ENCODE assay signal across 17 cellular contexts in the genomic region with DNA sequence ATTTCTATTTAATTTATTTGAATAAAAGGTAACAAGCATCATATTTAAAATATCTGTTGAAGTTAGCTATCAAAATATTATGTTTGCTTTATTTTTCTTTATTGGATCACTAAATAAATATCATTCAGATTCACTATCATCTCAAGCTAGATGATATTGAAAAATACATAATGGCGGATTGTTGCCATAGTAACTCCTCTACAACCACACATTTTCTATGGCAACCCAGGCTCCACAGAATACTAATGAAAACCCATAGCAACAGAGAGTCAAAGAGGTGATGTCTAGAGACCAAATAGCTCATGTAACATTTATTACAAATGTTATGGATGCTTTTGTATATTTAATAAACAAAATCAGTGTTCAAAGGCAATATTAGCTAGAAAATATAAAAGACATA.
DNase-seq lines count a peak whose midpoint lies in the region; ATAC-seq and TF ChIP-seq lines count a peak whose summit lies in the region.
"Had no signal": no experiment of that assay in that cellular context is flagged by ENCODE, and none has a peak within 500 bp of the region (broad histone marks: within the 10 kb centered on the region; RNA-seq: fewer than 3 reads in every experiment).

No MANE protein-coding gene starts in this region.

- no peak overlapping the region for H2AFZ ChIP-seq in GM23338
- H2AFZ ChIP-seq in neural cell (ENCODE audit: low read depth, low read length), result no peak overlapping the region

- H3K27me3 ChIP-seq in GM23338 (ENCODE audit: insufficient read depth), result no peaks in the 10 kb centered on the region
- no peaks in the 10 kb centered on the region for H3K27me3 ChIP-seq in neural cell (ENCODE audit: insufficient read depth, low read depth, low read length)

- H3K79me2 ChIP-seq in GM23338 (replicated peaks; ENCODE audit: insufficient read depth) (no peaks in the 10 kb centered on the region), neural cell (replicated peaks; ENCODE audit: insufficient read depth, low read length) (no peaks in the 10 kb centered on the region)

- H3K4me3 Mint-ChIP-seq in GM23338 (no peak overlapping the region), brain (peak overlapping the region in 1 of 5 experiments; percentile 65)
- H3K4me3 Mint-ChIP-seq: CD14-positive monocyte had no signal

- H3K4me3 ChIP-seq in GM23338 (no peak overlapping the region), neural cell (ENCODE audit: low read length) (peak overlapping the region; percentile 47)
- H3K4me3 ChIP-seq: SK-N-MC had no signal

- peak overlapping the region; percentile 60 for H3K9ac ChIP-seq in neural cell (ENCODE audit: low read length)

- H3K27me3 Mint-ChIP-seq in GM23338 (ENCODE audit: insufficient read depth, low read depth, poor library complexity), result no peaks in the 10 kb centered on the region
- H3K27me3 Mint-ChIP-seq in brain, result peaks cover 5% of the 10 kb centered on the region

- peak; percentile 81 for TF ChIP-seq EP300 in neural cell (conservative IDR thresholded peaks at IDR 0.05; ENCODE audit: poor library complexity, severe bottlenecking)

- TF ChIP-seq CTCF in GM23338 (conservative IDR thresholded peaks at IDR 0.05; ENCODE audit: low read depth in 2 of 2) (no peak), brain (conservative IDR thresholded peaks at IDR 0.05) (no peak), neural cell (IDR thresholded peaks at IDR 0.05; ENCODE audit: poor library complexity, severe bottlenecking) (no peak)

- H3K27ac ChIP-seq in GM23338 (ENCODE audit: low read depth) (no peak overlapping the region), neural cell (ENCODE audit: low read length) (peak overlapping the region; percentile 99)
- H3K27ac ChIP-seq: SK-N-MC had no signal

- no peaks in the 10 kb centered on the region for H3K4me1 ChIP-seq in GM23338 (ENCODE audit: insufficient read depth)

- H3K36me3 Mint-ChIP-seq in GM23338 (ENCODE audit: low read depth), result peaks cover 3% of the 10 kb centered on the region; the same call in 1 of the 3 replicates
- no peaks in the 10 kb centered on the region for H3K36me3 Mint-ChIP-seq in brain
- H3K36me3 Mint-ChIP-seq: CD14-positive monocyte had no signal

- H4K20me1 ChIP-seq in GM23338 (replicated peaks; ENCODE audit: insufficient read depth), result no peaks in the 10 kb centered on the region
- no peaks in the 10 kb centered on the region for H4K20me1 ChIP-seq in neural cell (ENCODE audit: insufficient read depth)

- H3F3A ChIP-seq in GM23338 (replicated peaks; ENCODE audit: low read depth), result no peaks in the 10 kb centered on the region
- peaks cover 5% of the 10 kb centered on the region for H3F3A ChIP-seq in neural cell (ENCODE audit: insufficient read depth, low read length, poor library complexity, severe bottlenecking)

- H3K4me1 Mint-ChIP-seq in GM23338, result peaks cover 8% of the 10 kb centered on the region; the same call in 2 of the 3 replicates
- H3K4me1 Mint-ChIP-seq in brain, result peaks cover 39% of the 10 kb centered on the region
- H3K4me1 Mint-ChIP-seq: CD14-positive monocyte had no signal

- H3K36me3 ChIP-seq in GM23338 (ENCODE audit: insufficient read depth), result no peaks in the 10 kb centered on the region
- H3K36me3 ChIP-seq in neural cell (ENCODE audit: insufficient read depth, low read length), result no peaks in the 10 kb centered on the region

- H3K4me2 ChIP-seq in GM23338 (no peak overlapping the region), neural cell (ENCODE audit: low read length) (peak overlapping the region; percentile 87)

- H3K27ac Mint-ChIP-seq in GM23338, result no peak overlapping the region
- H3K27ac Mint-ChIP-seq in brain, result peak overlapping the region in 3 of 5 experiments; percentile 44 to 87 (median 81)
- H3K27ac Mint-ChIP-seq: CD14-positive monocyte had no signal

- DNase-seq in GM23338 (ENCODE audit: low spot score) (peak; percentile 56), NCI-H1092 treated with DMSO at 0.1 percent for 48 hours (lab: John Stamatoyannopoulos, UW) (peak; percentile 6), NCI-H187 (lab: John Stamatoyannopoulos, UW) (no peak), pons (ENCODE audit: low spot score) (no peak)
- DNase-seq: ACHN, GF-D8, HCEC 1CT, NCI-H2029, NCI-H2171 treated with DMSO at 0.1 percent for 48 hours, NCI-H774, OCI-M1, Right ventricle myocardium superior had no signal

- no peaks in the 10 kb centered on the region for H3K9me3 ChIP-seq in neural cell (ENCODE audit: low read length)

- H3K9me3 Mint-ChIP-seq in GM23338, result no peaks in the 10 kb centered on the region
- H3K9me3 Mint-ChIP-seq in brain, result peaks cover 0 to 2% (median 0%) of the 10 kb centered on the region in 5 experiments

- H3K9me2 ChIP-seq in GM23338 (ENCODE audit: insufficient read depth) (no peaks in the 10 kb centered on the region), neural cell (ENCODE audit: insufficient read depth, low read length) (no peaks in the 10 kb centered on the region)

- ATAC-seq in GM23338 (no peak), HG03520 (IDR thresholded peaks at IDR 0.05; ENCODE audit: unreplicated experiment) (no peak)

- no peak for TF ChIP-seq RAD21 in neural cell (conservative IDR thresholded peaks at IDR 0.05)

TF ChIP-seq in GM23338, 12 proteins besides CTCF, POLR2A, EP300 and RAD21 (continues in another document):
- no peak for TF ChIP-seq EZH2 (IDR thresholded peaks at IDR 0.05; ENCODE audit: low read depth, unreplicated experiment)
- no peak for TF ChIP-seq STAT1 (IDR thresholded peaks at IDR 0.05; ENCODE audit: unreplicated experiment)
- TF ChIP-seq, protein P1, sequence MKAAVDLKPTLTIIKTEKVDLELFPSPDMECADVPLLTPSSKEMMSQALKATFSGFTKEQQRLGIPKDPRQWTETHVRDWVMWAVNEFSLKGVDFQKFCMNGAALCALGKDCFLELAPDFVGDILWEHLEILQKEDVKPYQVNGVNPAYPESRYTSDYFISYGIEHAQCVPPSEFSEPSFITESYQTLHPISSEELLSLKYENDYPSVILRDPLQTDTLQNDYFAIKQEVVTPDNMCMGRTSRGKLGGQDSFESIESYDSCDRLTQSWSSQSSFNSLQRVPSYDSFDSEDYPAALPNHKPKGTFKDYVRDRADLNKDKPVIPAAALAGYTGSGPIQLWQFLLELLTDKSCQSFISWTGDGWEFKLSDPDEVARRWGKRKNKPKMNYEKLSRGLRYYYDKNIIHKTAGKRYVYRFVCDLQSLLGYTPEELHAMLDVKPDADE (IDR thresholded peaks at IDR 0.05), result no peak

TF ChIP-seq in neural cell, 6 proteins besides CTCF, POLR2A, EP300 and RAD21:
- TF ChIP-seq TAF1 (IDR thresholded peaks at IDR 0.05; ENCODE audit: low read depth) (no peak), EZH2 (IDR thresholded peaks at IDR 0.05; ENCODE audit: borderline replicate concordance, insufficient read depth, low read length, poor library complexity, severe bottlenecking) (no peak), POLR2AphosphoS5 (IDR thresholded peaks at IDR 0.05) (no peak), SMC3 (conservative IDR thresholded peaks at IDR 0.05; ENCODE audit: poor library complexity) (no peak), MXI1 (conservative IDR thresholded peaks at IDR 0.05; ENCODE audit: poor library complexity, severe bottlenecking) (peak; percentile 67)
- TF ChIP-seq, protein P2, sequence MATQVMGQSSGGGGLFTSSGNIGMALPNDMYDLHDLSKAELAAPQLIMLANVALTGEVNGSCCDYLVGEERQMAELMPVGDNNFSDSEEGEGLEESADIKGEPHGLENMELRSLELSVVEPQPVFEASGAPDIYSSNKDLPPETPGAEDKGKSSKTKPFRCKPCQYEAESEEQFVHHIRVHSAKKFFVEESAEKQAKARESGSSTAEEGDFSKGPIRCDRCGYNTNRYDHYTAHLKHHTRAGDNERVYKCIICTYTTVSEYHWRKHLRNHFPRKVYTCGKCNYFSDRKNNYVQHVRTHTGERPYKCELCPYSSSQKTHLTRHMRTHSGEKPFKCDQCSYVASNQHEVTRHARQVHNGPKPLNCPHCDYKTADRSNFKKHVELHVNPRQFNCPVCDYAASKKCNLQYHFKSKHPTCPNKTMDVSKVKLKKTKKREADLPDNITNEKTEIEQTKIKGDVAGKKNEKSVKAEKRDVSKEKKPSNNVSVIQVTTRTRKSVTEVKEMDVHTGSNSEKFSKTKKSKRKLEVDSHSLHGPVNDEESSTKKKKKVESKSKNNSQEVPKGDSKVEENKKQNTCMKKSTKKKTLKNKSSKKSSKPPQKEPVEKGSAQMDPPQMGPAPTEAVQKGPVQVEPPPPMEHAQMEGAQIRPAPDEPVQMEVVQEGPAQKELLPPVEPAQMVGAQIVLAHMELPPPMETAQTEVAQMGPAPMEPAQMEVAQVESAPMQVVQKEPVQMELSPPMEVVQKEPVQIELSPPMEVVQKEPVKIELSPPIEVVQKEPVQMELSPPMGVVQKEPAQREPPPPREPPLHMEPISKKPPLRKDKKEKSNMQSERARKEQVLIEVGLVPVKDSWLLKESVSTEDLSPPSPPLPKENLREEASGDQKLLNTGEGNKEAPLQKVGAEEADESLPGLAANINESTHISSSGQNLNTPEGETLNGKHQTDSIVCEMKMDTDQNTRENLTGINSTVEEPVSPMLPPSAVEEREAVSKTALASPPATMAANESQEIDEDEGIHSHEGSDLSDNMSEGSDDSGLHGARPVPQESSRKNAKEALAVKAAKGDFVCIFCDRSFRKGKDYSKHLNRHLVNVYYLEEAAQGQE (IDR thresholded peaks at IDR 0.05; ENCODE audit: borderline replicate concordance), result peak; percentile 84

Comparison
In these comparisons a context has a peak if more than half of its experiments do, and no peak if none do; other contexts are left out.
1. DNase-seq: peak in GM23338 (single experiment) and NCI-H1092 treated with DMSO at 0.1 percent for 48 hours (single experiment); none in NCI-H187 (0 of 2) and pons (single experiment).